In genomic region chr11:36312593-36312990, GRCh38 we compare ENCODE assay signal across 16 cellular contexts. TPM values are rescaled to one million over a fixed set of nuclear protein-coding genes. Genes with fewer than 3 reads are reported as not detected.
DNase-seq lines count a peak whose midpoint lies in the region; ATAC-seq and TF ChIP-seq lines count a peak whose summit lies in the region.
"Had no signal": no experiment of that assay in that cellular context is flagged by ENCODE, and none has a peak within 500 bp of the region (broad histone marks: within the 10 kb centered on the region; RNA-seq: fewer than 3 reads in every experiment).

No MANE protein-coding gene starts in this region.

- H3K27ac Mint-ChIP-seq in HFFc6: no peak overlapping the region

- H3K4me3 ChIP-seq in ACC112 (ENCODE audit: low read depth, low read length): peak overlapping the region; percentile 13; the same call in 1 of the 2 replicates
- no peak overlapping the region for H3K4me3 ChIP-seq in SJSA1
- H3K4me3 ChIP-seq: esophagus squamous epithelium had no signal

- peak; percentile 64 for ATAC-seq in foreskin keratinocyte
- no peak for ATAC-seq in HG02623 (IDR thresholded peaks at IDR 0.05; ENCODE audit: unreplicated experiment)
- ATAC-seq in HG03571 (IDR thresholded peaks at IDR 0.05; ENCODE audit: unreplicated experiment): no peak

- no peaks in the 10 kb centered on the region for H3K9me3 ChIP-seq in SJSA1 (replicated peaks)
- H3K9me3 ChIP-seq: esophagus squamous epithelium had no signal

- no peak overlapping the region for H3K4me3 Mint-ChIP-seq in HFFc6
- H3K4me3 Mint-ChIP-seq: brain had no signal

- no peaks in the 10 kb centered on the region for H3K36me3 ChIP-seq in ACC112 (ENCODE audit: insufficient read depth, low read length)
- H3K36me3 ChIP-seq in SJSA1: no peaks in the 10 kb centered on the region
- H3K36me3 ChIP-seq: esophagus squamous epithelium had no signal

- H3K36me3 Mint-ChIP-seq in HFFc6 (ENCODE audit: low read depth): no peaks in the 10 kb centered on the region
- H3K36me3 Mint-ChIP-seq: brain had no signal

- H3K27me3 ChIP-seq in ACC112 (ENCODE audit: insufficient read depth, low read length) (peaks cover 36% of the 10 kb centered on the region), SJSA1 (replicated peaks) (no peaks in the 10 kb centered on the region), foreskin keratinocyte (peaks cover 28% of the 10 kb centered on the region)

- peaks cover 48% of the 10 kb centered on the region for H3K4me1 Mint-ChIP-seq in HFFc6 (ENCODE audit: low read depth)

- H3K79me2 ChIP-seq in ACC112 (ENCODE audit: control insufficient read depth, insufficient read depth, low read length, unreplicated experiment): no peaks in the 10 kb centered on the region

- DNase-seq in HFFc6 (peak; percentile 66), SJSA1 (ENCODE audit: low read depth in 1 of 2, low spot score in 2 of 2) (peak; percentile 45 to 66), foreskin keratinocyte (peak; percentile 66 to 75), NCI-H2107 treated with DMSO at 0.1 percent for 48 hours (lab: John Stamatoyannopoulos, UW; ENCODE audit: unreplicated experiment) (no peak), NCI-H1694 (lab: John Stamatoyannopoulos, UW) (no peak)
- DNase-seq: activated CD8-positive, alpha-beta memory T cell treated with anti-CD3 and anti-CD28 coated beads, Interleukin-2, amount 50 U/mL, for 48 hours; esophagus squamous epithelium; kidney; occipital lobe; stimulated activated CD4-positive, alpha-beta T cell treated with anti-CD3 and anti-CD28 coated beads, Interleukin-4, amount 100 ng/mL, for 24 hours; substantia nigra had no signal

- TF ChIP-seq CTCF in HFFc6 (IDR thresholded peaks at IDR 0.05): no peak
- TF ChIP-seq CTCF in foreskin keratinocyte (conservative IDR thresholded peaks at IDR 0.05): no peak

- no peak overlapping the region for H2AFZ ChIP-seq in ACC112 (ENCODE audit: low read length, unreplicated experiment)

- H3K9me3 Mint-ChIP-seq in HFFc6: no peaks in the 10 kb centered on the region
- H3K9me3 Mint-ChIP-seq: brain had no signal

- H3K27ac ChIP-seq in ACC112 (ENCODE audit: low read depth, low read length) (peak overlapping the region; percentile 62), SJSA1 (peak overlapping the region; percentile 98), foreskin keratinocyte (peak overlapping the region; percentile 47)
- H3K27ac ChIP-seq: C4-2B, esophagus squamous epithelium had no signal

- peaks cover 10% of the 10 kb centered on the region for H3K27me3 Mint-ChIP-seq in HFFc6 (ENCODE audit: insufficient read depth)

- H3K4me1 ChIP-seq in ACC112 (ENCODE audit: control insufficient read depth, insufficient read depth, low read length, unreplicated experiment) (peaks cover 65% of the 10 kb centered on the region), SJSA1 (replicated peaks) (peaks cover 38% of the 10 kb centered on the region), foreskin keratinocyte (peaks cover 15% of the 10 kb centered on the region)
- H3K4me1 ChIP-seq: esophagus squamous epithelium had no signal

RNA-seq across cellular contexts. Expression of gene PRR5L, which starts 16.5 kb away (rescaled TPM):
- 10 to 100 TPM; 19.9 to 27.5 (median 24.9) TPM for total RNA-seq in HFFc6 (2021; fragmentation: NEBNext Ultra II Directional; extraction: Animal tissue kit (Norgen Biotek cat#: 25700))
- 41.3 and 43.0 TPM in 2 replicates for total RNA-seq in SJSA1 (2014; rRNA removed; shearing (Covaris generic))
- total RNA-seq in foreskin keratinocyte: 39.0 and 39.9 TPM in 2 replicates
- 24.2 and 25.0 TPM in 2 replicates for polyA plus RNA-seq in foreskin keratinocyte

RNA-seq across cellular contexts. Expression of gene COMMD9, which starts 23.4 kb away (rescaled TPM):
- total RNA-seq in HFFc6 (2021; fragmentation: NEBNext Ultra II Directional; extraction: Animal tissue kit (Norgen Biotek cat#: 25700)): 10 to 100 TPM; 75.4 to 88.9 (median 81.7) TPM
- total RNA-seq in SJSA1 (2014; rRNA removed; shearing (Covaris generic)): 58.3 and 72.1 TPM in 2 replicates
- 51.1 and 62.8 TPM in 2 replicates for total RNA-seq in foreskin keratinocyte
- polyA plus RNA-seq in foreskin keratinocyte: 72.4 and 75.3 TPM in 2 replicates

Comparison
In these comparisons a context has a peak if more than half of its experiments do, and no peak if none do; other contexts are left out.
1. H3K27ac ChIP-seq: peak in every context shown above with its lines; median percentile 98 in SJSA1; 62 in ACC112; 47 in foreskin keratinocyte.
2. DNase-seq: peak in HFFc6 (single experiment), SJSA1 (2 of 2) and foreskin keratinocyte (2 of 2); none in NCI-H2107 treated with DMSO at 0.1 percent for 48 hours (single experiment) and NCI-H1694 (single experiment).